ENCODE assay signal across 22 cellular contexts in genomic region chr11:11817957-11818356, GRCh38. TPM values are rescaled to one million over a fixed set of nuclear protein-coding genes. Genes with fewer than 3 reads are reported as not detected.
DNase-seq lines count a peak whose midpoint lies in the region; ATAC-seq, FAIRE-seq and TF ChIP-seq lines count a peak whose summit lies in the region.
"Had no signal": no experiment of that assay in that cellular context is flagged by ENCODE, and none has a peak within 500 bp of the region (broad histone marks: within the 10 kb centered on the region; RNA-seq: fewer than 3 reads in every experiment).

No MANE protein-coding gene starts in this region.

- no peak overlapping the region for H2AFZ ChIP-seq in HepG2 (ENCODE audit: low read length)
- no peak overlapping the region for H2AFZ ChIP-seq in IMR-90 (replicated peaks; ENCODE audit: low read length, poor library complexity)
- no peak overlapping the region for H2AFZ ChIP-seq in K562 (ENCODE audit: low read depth, low read length)

- H2AK5ac ChIP-seq in IMR-90 (ENCODE audit: low read depth, low read length): no peak overlapping the region

- no peaks in the 10 kb centered on the region for H3K36me3 Mint-ChIP-seq in glutamatergic neuron (ENCODE audit: unreplicated experiment)
- H3K36me3 Mint-ChIP-seq: CD8-positive, alpha-beta T cell had no signal

- ATAC-seq in HepG2: no peak
- ATAC-seq in right lobe of liver: no peak
- no peak for ATAC-seq in IMR-90 (ENCODE audit: low read depth)
- no peak for ATAC-seq in K562
- ATAC-seq: CD8-positive, alpha-beta T cell had no signal

- H3K4me1 Mint-ChIP-seq in glutamatergic neuron (ENCODE audit: low read depth, unreplicated experiment): no peaks in the 10 kb centered on the region
- H3K4me1 Mint-ChIP-seq: B cell had no signal

- TF ChIP-seq EP300 in HepG2 (IDR thresholded peaks at IDR 0.05; ENCODE audit: low read depth in 2 of 2, low read length in 2 of 2): no peak
- TF ChIP-seq EP300 in HepG2 (CRISPR knock-in tag; IDR thresholded peaks at IDR 0.05; ENCODE audit: borderline replicate concordance): no peak
- TF ChIP-seq EP300 in K562 (IDR thresholded peaks at IDR 0.05; ENCODE audit: low read length): no peak

- 78% methylated on average over 5 of the region's 5 CpGs for WGBS in HepG2 (ENCODE audit: low lambda C conversion rate)
- 90% methylated on average over 5 of the region's 5 CpGs for WGBS in right lobe of liver (ENCODE audit: insufficient coverage, low coverage, low lambda C conversion rate, missing lambda C conversion rate)
- WGBS in IMR-90 (ENCODE audit: extremely low coverage in 2 of 2, insufficient read length in 1 of 2), 2 experiments: no CpG with 5 or more reads among the region's 5 CpGs
- WGBS in K562 (ENCODE audit: insufficient coverage, low coverage, missing lambda C conversion rate): 74% methylated on average over 4 of the region's 5 CpGs
- 92 to 93% methylated on average over 5 of the region's 5 CpGs for WGBS in testis, 2 donors

- no peak overlapping the region for H2BK20ac ChIP-seq in IMR-90 (ENCODE audit: low read depth, low read length)

- H3K27me3 Mint-ChIP-seq in glutamatergic neuron (ENCODE audit: unreplicated experiment): no peaks in the 10 kb centered on the region
- H3K27me3 Mint-ChIP-seq: CD4-positive, alpha-beta T cell had no signal

- H3K79me1 ChIP-seq in IMR-90 (ENCODE audit: low read depth in 1 of 2, low read length in 2 of 2): no peaks in the 10 kb centered on the region

- H3K9me3 ChIP-seq in HepG2 (ENCODE audit: low read length) (no peaks in the 10 kb centered on the region), right lobe of liver (no peaks in the 10 kb centered on the region), IMR-90 (ENCODE audit: control insufficient read depth, insufficient read depth, low read length) (no peaks in the 10 kb centered on the region; the same call in 1 of the 2 replicates), K562 (replicated peaks; ENCODE audit: control insufficient read depth, insufficient read depth, low read depth, low read length) (no peaks in the 10 kb centered on the region), testis (no peaks in the 10 kb centered on the region)
- H3K9me3 ChIP-seq: BLaER1 treated with 17β-estradiol and CSF1 and Interleukin-3, amounts not matched to agents 10 nM and 100 nM had no signal

- no peak overlapping the region for H3K27ac Mint-ChIP-seq in glutamatergic neuron (ENCODE audit: unreplicated experiment)
- H3K27ac Mint-ChIP-seq: B cell; CD4-positive, alpha-beta T cell; CD8-positive, alpha-beta T cell had no signal

- no peak overlapping the region for H4K91ac ChIP-seq in IMR-90 (ENCODE audit: insufficient read depth, low read depth, low read length)

- in situ Hi-C loops in HepG2 (cut with HindIII; ENCODE audit: extremely low pct_ligation_motif_present, low pct_unique_long_range_greater_than_20kb) (loop anchor here (25.0 kb wide), 1 partner anchor 469 kb away; no protein-coding TSS in a partner anchor), IMR-90 (cut with MboI; ENCODE audit: low sequenced_read_pairs) (no loop called here), K562 (cut with MboI) (loop anchor here (10.0 kb wide), 1 partner anchor 467 kb away; no protein-coding TSS in a partner anchor)

- dilution Hi-C loops in IMR-90 (cut with HindIII; ENCODE audit: low sequenced_read_pairs, unreplicated experiment): no loop called here

- no peak overlapping the region for H2BK15ac ChIP-seq in IMR-90 (ENCODE audit: low read depth, low read length)

- H4K20me1 ChIP-seq in HepG2 (ENCODE audit: insufficient read depth, low read length) (no peaks in the 10 kb centered on the region), IMR-90 (ENCODE audit: insufficient read depth, low read length) (no peaks in the 10 kb centered on the region), K562 (replicated peaks; ENCODE audit: control insufficient read depth, insufficient read depth, low read length) (no peaks in the 10 kb centered on the region)
- H4K20me1 ChIP-seq: BLaER1 treated with 17β-estradiol and CSF1 and Interleukin-3, amounts not matched to agents 10 nM and 100 nM had no signal

- TF ChIP-seq CTCF in HepG2 (CRISPR knock-in tag; IDR thresholded peaks at IDR 0.05) (no peak), right lobe of liver (IDR thresholded peaks at IDR 0.05) (no peak), IMR-90 (conservative IDR thresholded peaks at IDR 0.05; ENCODE audit: low read depth, low read length) (no peak), K562 (IDR thresholded peaks at IDR 0.05 in 2 of 3, conservative IDR thresholded peaks at IDR 0.05 in 1 of 3; ENCODE audit: insufficient read depth in 2 of 3, low read depth in 1 of 3, low read length in 3 of 3) (no peak), glutamatergic neuron (IDR thresholded peaks at IDR 0.05; ENCODE audit: partially characterized antibody, unreplicated experiment) (no peak), testis (IDR thresholded peaks at IDR 0.05) (no peak)

- H3K4me2 ChIP-seq in HepG2 (ENCODE audit: low read depth, low read length) (no peak overlapping the region), IMR-90 (ENCODE audit: low read depth, low read length) (no peak overlapping the region), K562 (ENCODE audit: insufficient read depth, low read length) (no peak overlapping the region)
- H3K4me2 ChIP-seq: BLaER1 treated with 17β-estradiol and CSF1 and Interleukin-3, amounts not matched to agents 10 nM and 100 nM had no signal

- H3K18ac ChIP-seq in IMR-90 (ENCODE audit: low read depth, low read length): no peak overlapping the region

- H3K9me1 ChIP-seq in IMR-90 (ENCODE audit: insufficient read depth, low read length) (peaks cover 4% of the 10 kb centered on the region), K562 (ENCODE audit: control insufficient read depth, insufficient read depth, low read length) (no peaks in the 10 kb centered on the region)

- H3K23ac ChIP-seq in IMR-90 (ENCODE audit: low read depth, low read length): no peak overlapping the region

- no peaks in the 10 kb centered on the region for H3K27me3 ChIP-seq in HepG2 (ENCODE audit: control insufficient read depth in 1 of 2, insufficient read depth in 2 of 2, low read length in 2 of 2)
- H3K27me3 ChIP-seq in right lobe of liver: no peaks in the 10 kb centered on the region
- H3K27me3 ChIP-seq in IMR-90 (ENCODE audit: control insufficient read depth, insufficient read depth, low read length): no peaks in the 10 kb centered on the region
- no peaks in the 10 kb centered on the region for H3K27me3 ChIP-seq in K562 (ENCODE audit: control insufficient read depth in 2 of 2, insufficient read depth in 2 of 2, low read length in 2 of 2)
- H3K27me3 ChIP-seq in testis: no peaks in the 10 kb centered on the region
- H3K27me3 ChIP-seq: BLaER1 treated with 17β-estradiol and CSF1 and Interleukin-3, amounts not matched to agents 10 nM and 100 nM had no signal

- no peak overlapping the region for H3K56ac ChIP-seq in IMR-90 (ENCODE audit: extremely low read depth, insufficient read depth, low read length)

- CTCF ChIA-PET in HepG2 (lab: Yijun Ruan, JAX; ENCODE audit: low intra/inter-chr PET ratio, low total read pairs) (no interaction called here), IMR-90 (lab: Yijun Ruan, JAX) (interaction anchor here (0.8 kb wide), 1 partner anchor 26 kb away, joined by 3 read pairs; no protein-coding TSS in a partner anchor), K562 (lab: Yijun Ruan, JAX; ENCODE audit: low intra/inter-chr PET ratio) (no interaction called here)

- BruUV-seq in HepG2 (replicated peaks; lab: Mats Ljungman, UMichigan) (no TSS peak), IMR-90 (replicated peaks; lab: Mats Ljungman, UMichigan) (no TSS peak), K562 (replicated peaks; lab: Mats Ljungman, UMichigan) (no TSS peak)

- no peak overlapping the region for H4K5ac ChIP-seq in IMR-90 (ENCODE audit: low read depth, low read length)

- intact Hi-C loops in HepG2 (cut with micrococcal nuclease; ENCODE audit: unreplicated experiment): no loop called here
- intact Hi-C loops in right lobe of liver (cut with DNase I): no loop called here
- intact Hi-C loops in IMR-90 (cut with micrococcal nuclease): no loop called here
- intact Hi-C loops in K562 (cut with micrococcal nuclease): no loop called here
- intact Hi-C loops in testis (cut with DNase I; ENCODE audit: low total_unique reads): no loop called here

- TF ChIP-seq RAD21 in HepG2 (CRISPR knock-in tag; IDR thresholded peaks at IDR 0.05) (no peak), IMR-90 (IDR thresholded peaks at IDR 0.05; ENCODE audit: low read length) (no peak), K562 (CRISPR knock-in tag; conservative IDR thresholded peaks at IDR 0.05 in 1 of 2, IDR thresholded peaks at IDR 0.05 in 1 of 2) (no peak)

- H3K9ac ChIP-seq in HepG2 (ENCODE audit: insufficient read depth, low read depth, low read length) (no peak overlapping the region), IMR-90 (ENCODE audit: low read depth, low read length) (no peak overlapping the region), K562 (ENCODE audit: insufficient read depth in 1 of 2, low read depth in 2 of 2, low read length in 2 of 2) (no peak overlapping the region)
- H3K9ac ChIP-seq: BLaER1 treated with 17β-estradiol and CSF1 and Interleukin-3, amounts not matched to agents 10 nM and 100 nM had no signal

- H3K9me3 Mint-ChIP-seq in glutamatergic neuron (ENCODE audit: unreplicated experiment): no peaks in the 10 kb centered on the region
- H3K9me3 Mint-ChIP-seq: CD4-positive, alpha-beta T cell; CD8-positive, alpha-beta T cell had no signal

- no peak overlapping the region for H3K4me3 Mint-ChIP-seq in glutamatergic neuron (ENCODE audit: unreplicated experiment)
- H3K4me3 Mint-ChIP-seq: B cell; CD4-positive, alpha-beta T cell; CD8-positive, alpha-beta T cell had no signal

- H3K4me1 ChIP-seq in HepG2 (ENCODE audit: insufficient read depth, low read length): peaks cover 24% of the 10 kb centered on the region
- peaks cover 0 to 25% (median 8%) of the 10 kb centered on the region in 4 donors for H3K4me1 ChIP-seq in right lobe of liver
- peaks cover 12% of the 10 kb centered on the region for H3K4me1 ChIP-seq in IMR-90 (ENCODE audit: control insufficient read depth, insufficient read depth, low read length)
- peaks cover 0 to 26% of the 10 kb centered on the region in 2 experiments; a peak in 4 of 5 replicates for H3K4me1 ChIP-seq in K562 (replicated peaks in 1 of 2; ENCODE audit: control insufficient read depth in 2 of 2, insufficient read depth in 2 of 2, low read length in 2 of 2)
- H3K4me1 ChIP-seq in testis: no peaks in the 10 kb centered on the region
- H3K4me1 ChIP-seq: BLaER1 treated with 17β-estradiol and CSF1 and Interleukin-3, amounts not matched to agents 10 nM and 100 nM had no signal

- H3K14ac ChIP-seq in IMR-90 (replicated peaks; ENCODE audit: low read depth, low read length): no peak overlapping the region

- H2BK5ac ChIP-seq in IMR-90 (ENCODE audit: low read depth, low read length, poor library complexity, severe bottlenecking): no peak overlapping the region

- H3K27ac ChIP-seq in HepG2 (ENCODE audit: extremely low read length, insufficient read depth, low read length) (no peak overlapping the region), right lobe of liver (no peak overlapping the region), IMR-90 (ENCODE audit: insufficient read depth, low read length) (no peak overlapping the region), K562 (ENCODE audit: extremely low read depth, low read depth, low read length) (no peak overlapping the region), testis (no peak overlapping the region)
- H3K27ac ChIP-seq: BLaER1 treated with 17β-estradiol and CSF1 and Interleukin-3, amounts not matched to agents 10 nM and 100 nM; C4-2B had no signal

- POLR2A ChIA-PET in HepG2 (lab: Yijun Ruan, JAX) (no interaction called here), IMR-90 (lab: Charles Lee; ENCODE audit: unreplicated experiment) (no interaction called here), K562 (lab: Yijun Ruan, JAX) (interaction anchor here (1.0 to 3.5 kb wide), 3 partner anchors 25 to 71 kb away, joined by 3 to 9 read pairs (median 4); no protein-coding TSS in a partner anchor)

- FAIRE-seq in HepG2 (lab: Jason Lieb, UNC) (no peak), K562 (lab: Jason Lieb, UNC) (no peak)
- FAIRE-seq: A204.1, D721Med, G401.6, GM12891, GM19239 had no signal

- no peak overlapping the region for H4K8ac ChIP-seq in IMR-90 (ENCODE audit: low read depth in 2 of 2, low read length in 2 of 2)

- H3K4ac ChIP-seq in IMR-90 (ENCODE audit: low read depth, low read length): no peak overlapping the region

- H3K4me3 ChIP-seq in HepG2 (replicated peaks in 1 of 3; ENCODE audit: insufficient read depth in 1 of 3, low read depth in 2 of 3, low read length in 3 of 3) (no peak overlapping the region), right lobe of liver (no peak overlapping the region), IMR-90 (ENCODE audit: insufficient read depth, low read depth, low read length) (no peak overlapping the region), K562 (no peak overlapping the region), testis (no peak overlapping the region)
- H3K4me3 ChIP-seq: BLaER1 treated with 17β-estradiol and CSF1 and Interleukin-3, amounts not matched to agents 10 nM and 100 nM had no signal

- DNase-seq in HepG2 (ENCODE audit: low spot score) (no peak), right lobe of liver (no peak), IMR-90 (no peak), K562 (ENCODE audit: extremely low read depth in 1 of 4, low spot score in 3 of 4) (no peak), glutamatergic neuron (no peak), testis (no peak)
- DNase-seq: 8988T; AML-193; Caco-2; Calu3; CD4-positive, alpha-beta T cell; CD8-positive, alpha-beta T cell; DMS79 treated with DMSO at 0.1 percent for 48 hours; GF-D8 had no signal

- no peak for TF ChIP-seq POLR2A in HepG2 (IDR thresholded peaks at IDR 0.05; ENCODE audit: insufficient read depth in 1 of 2, low read depth in 2 of 2, low read length in 2 of 2)
- TF ChIP-seq POLR2A in right lobe of liver (IDR thresholded peaks at IDR 0.05): no peak
- no peak for TF ChIP-seq POLR2A in IMR-90 (IDR thresholded peaks at IDR 0.05; ENCODE audit: low read depth, low read length)
- no peak for TF ChIP-seq POLR2A in K562 (conservative IDR thresholded peaks at IDR 0.05)
- no peak for TF ChIP-seq POLR2A in testis (IDR thresholded peaks at IDR 0.05)

- H3K79me2 ChIP-seq in HepG2 (ENCODE audit: insufficient read depth, low read length): no peaks in the 10 kb centered on the region
- H3K79me2 ChIP-seq in K562 (ENCODE audit: control insufficient read depth, insufficient read depth, low read length): no peaks in the 10 kb centered on the region

- no peak overlapping the region for H2BK120ac ChIP-seq in IMR-90 (ENCODE audit: low read depth, low read length)

- H3K36me3 ChIP-seq in HepG2 (replicated peaks in 1 of 2; ENCODE audit: control insufficient read depth in 1 of 2, insufficient read depth in 2 of 2, low read length in 2 of 2) (no peaks in the 10 kb centered on the region), right lobe of liver (no peaks in the 10 kb centered on the region), IMR-90 (ENCODE audit: control insufficient read depth, insufficient read depth, low read length) (no peaks in the 10 kb centered on the region), K562 (ENCODE audit: control insufficient read depth, insufficient read depth, low read length) (no peaks in the 10 kb centered on the region), testis (ENCODE audit: low read depth, missing control alignments) (no peaks in the 10 kb centered on the region)
- H3K36me3 ChIP-seq: BLaER1 treated with 17β-estradiol and CSF1 and Interleukin-3, amounts not matched to agents 10 nM and 100 nM had no signal

- H2AK9ac ChIP-seq in IMR-90 (replicated peaks; ENCODE audit: low read depth, low read length, poor library complexity): no peak overlapping the region

RNA-seq across cellular contexts. Expression of gene USP47, which starts 23.8 kb away (rescaled TPM):
- total RNA-seq in HepG2 (2016; rRNA removed; fragmentation: Illumina TruSeq; extraction: Trizol) (52.7 and 64.6 TPM in 2 replicates), right lobe of liver (10 to 100 TPM; 25.2 to 38.1 (median 29.6) TPM), IMR-90 (2012; rRNA removed) (110 and 117 TPM in 2 replicates), K562 (2014; rRNA removed) (51.7 and 53.2 TPM in 2 replicates), K562 (2014; rRNA removed; fragmentation: Illumina TruSeq; extraction: Trizol) (61.1 and 76.1 TPM in 2 replicates), K562 (2015; rRNA removed; fragmentation: Illumina TruSeq; extraction: Trizol) (61.8 and 63.6 TPM in 2 replicates), K562 (2021) (34.1 and 36.1 TPM in 2 replicates), glutamatergic neuron (ENCODE audit: unreplicated experiment) (63.4 TPM), testis (100 to 1,000 TPM; 102 to 111 TPM)
- total RNA-seq in HepG2 (2016; cell fraction: cytosol; rRNA removed; fragmentation: Illumina TruSeq; extraction: Trizol; ENCODE audit: low read depth): 3.7 and 4.9 TPM in 2 replicates
- 49.1 and 64.0 TPM in 2 replicates for total RNA-seq in HepG2 (2016; cell fraction: insoluble cytoplasmic fraction; rRNA removed; fragmentation: Illumina TruSeq; extraction: Trizol)
- 8.6 and 8.7 TPM in 2 replicates for total RNA-seq in HepG2 (2016; cell fraction: membrane; rRNA removed; fragmentation: Illumina TruSeq; extraction: Trizol)
- 72.1 and 75.8 TPM in 2 replicates for total RNA-seq in HepG2 (2016; cell fraction: nucleus; rRNA removed; fragmentation: Illumina TruSeq; extraction: Trizol)
- polyA plus RNA-seq in HepG2 (2011; rRNA removed) (10.6 and 12.2 TPM in 2 replicates), IMR-90 (2012; rRNA removed) (12.4 and 15.0 TPM in 2 replicates), K562 (2011; rRNA removed) (27.1 and 31.4 TPM in 2 replicates), K562 (2014; fragmentation: Illumina TruSeq; extraction: Trizol) (32.2 and 34.7 TPM in 2 replicates), K562 (2014; fragmentation: Nextera tagmentation; extraction: Ambion mirVana) (10 to 100 TPM; 13.1 to 16.4 TPM), K562 (2014; rRNA removed) (26.0 and 32.7 TPM in 2 replicates), testis (ENCODE audit: insufficient read depth, low read depth, low replicate concordance) (35.1 TPM)
- polyA plus RNA-seq in HepG2 (2011; cell fraction: cytosol; rRNA removed): 5.1 and 8.8 TPM in 2 replicates
- 12.3 and 15.3 TPM in 2 replicates for polyA plus RNA-seq in HepG2 (2011; cell fraction: nucleus; rRNA removed)
- polyA plus RNA-seq in HepG2 (2012): 22.9 and 24.4 TPM in 2 replicates
- 0.53 and 0.69 TPM in 2 replicates for polyA plus RNA-seq in HepG2 (2016; cell fraction: cytosol; fragmentation: Illumina TruSeq; extraction: Trizol; ENCODE audit: low read depth)
- polyA plus RNA-seq in HepG2 (2016; cell fraction: insoluble cytoplasmic fraction; fragmentation: Illumina TruSeq; extraction: Trizol; ENCODE audit: low read depth): 30.8 and 33.7 TPM in 2 replicates
- polyA plus RNA-seq in HepG2 (2016; cell fraction: membrane; fragmentation: Illumina TruSeq; extraction: Trizol; ENCODE audit: low read depth): 1.9 and 2.6 TPM in 2 replicates
- polyA plus RNA-seq in HepG2 (2016; cell fraction: nucleus; fragmentation: Illumina TruSeq; extraction: Trizol; ENCODE audit: insufficient read depth, low read depth): 44.4 and 45.2 TPM in 2 replicates
- polyA minus RNA-seq in HepG2 (2011; rRNA and poly(A)+ RNA removed; ENCODE audit: low replicate concordance): 23.4 and 26.6 TPM in 2 replicates
- polyA minus RNA-seq in HepG2 (2011; cell fraction: cytosol; rRNA and poly(A)+ RNA removed): 12.4 and 17.0 TPM in 2 replicates
- 100 and 119 TPM in 2 replicates for polyA minus RNA-seq in HepG2 (2011; cell fraction: nucleus; rRNA and poly(A)+ RNA removed)
- 3.8 and 5.9 TPM in 2 replicates for polyA plus RNA-seq in IMR-90 (2012; cell fraction: cytosol; rRNA removed)
- polyA plus RNA-seq in IMR-90 (2012; cell fraction: nucleus; rRNA removed; ENCODE audit: low replicate concordance): 5.9 and 41.8 TPM in 2 replicates
- total RNA-seq in K562 (2011; cell fraction: chromatin; rRNA removed; ENCODE audit: low replicate concordance): 44.2 and 108 TPM in 2 replicates
- total RNA-seq in K562 (2011; cell fraction: nucleolus; rRNA removed): 19.7 and 22.7 TPM in 2 replicates
- total RNA-seq in K562 (2011; cell fraction: nucleoplasm; rRNA removed): 41.9 and 49.6 TPM in 2 replicates
- polyA plus RNA-seq in K562 (2011; cell fraction: cytosol; rRNA removed): 6.1 and 10.7 TPM in 2 replicates
- polyA plus RNA-seq in K562 (2011; cell fraction: nucleus; rRNA removed): 23.1 and 30.6 TPM in 2 replicates
- polyA plus RNA-seq in K562 (2012): 23.8 and 30.3 TPM in 2 replicates
- 84.5 and 90.5 TPM in 2 replicates for polyA minus RNA-seq in K562 (2011; rRNA and poly(A)+ RNA removed)
- 21.7 and 22.3 TPM in 2 replicates for polyA minus RNA-seq in K562 (2011; cell fraction: cytosol; rRNA and poly(A)+ RNA removed)
- polyA minus RNA-seq in K562 (2011; cell fraction: nucleus; rRNA and poly(A)+ RNA removed): 59.5 and 83.2 TPM in 2 replicates

Comparison
In these comparisons a context has a peak if more than half of its experiments do, and no peak if none do; other contexts are left out.
1. Of the 241 proteins assayed by ChIP-seq in both HepG2 and K562: peak only in HepG2: MAFF; only in K562: MAFG; in both: none; in neither: 238; mixed calls (peak in some experiments, not most) for 1.